31 cellular contexts compared by ENCODE assay signal in genomic region chr13:38895075-38895474, GRCh38.
DNase-seq lines count a peak whose midpoint lies in the region; ATAC-seq and TF ChIP-seq lines count a peak whose summit lies in the region.
"Had no signal": no experiment of that assay in that cellular context is flagged by ENCODE, and none has a peak within 500 bp of the region (broad histone marks: within the 10 kb centered on the region; RNA-seq: fewer than 3 reads in every experiment).

No MANE protein-coding gene starts in this region.

- ATAC-seq in psoas muscle, result peak in 3 of 4 donors; percentile 40 to 67 (median 45)
- no peak for ATAC-seq in HG02588 (IDR thresholded peaks at IDR 0.05; ENCODE audit: unreplicated experiment)
- ATAC-seq: A549; CD8-positive, alpha-beta T cell had no signal

- H3K36me3 ChIP-seq in psoas muscle (ENCODE audit: insufficient read depth in 1 of 2, low read depth in 1 of 2), result no peaks in the 10 kb centered on the region
- H3K36me3 ChIP-seq: BE2C; BLaER1; BLaER1 treated with 17β-estradiol and CSF1 and Interleukin-3, amounts not matched to agents 10 nM and 100 nM had no signal

- peak overlapping the region in 2 of 3 experiments; percentile 34 to 64 for H3K27ac Mint-ChIP-seq in nephron
- H3K27ac Mint-ChIP-seq: B cell; CD14-positive monocyte; CD4-positive, alpha-beta memory T cell; CD4-positive, alpha-beta T cell; CD4-positive, CD25-positive, alpha-beta regulatory T cell; CD8-positive, alpha-beta memory T cell; CD8-positive, alpha-beta T cell had no signal

- H3K9me3 Mint-ChIP-seq in nephron, result peaks cover 26% of the 10 kb centered on the region
- H3K9me3 Mint-ChIP-seq: CD4-positive, alpha-beta T cell; CD8-positive, alpha-beta memory T cell; CD8-positive, alpha-beta T cell had no signal

- peaks cover 6% of the 10 kb centered on the region for H3K4me1 Mint-ChIP-seq in nephron
- H3K4me1 Mint-ChIP-seq: B cell; CD14-positive monocyte; CD4-positive, alpha-beta memory T cell; CD4-positive, CD25-positive, alpha-beta regulatory T cell; CD8-positive, alpha-beta memory T cell had no signal

- H3K27me3 ChIP-seq in psoas muscle (ENCODE audit: insufficient read depth in 3 of 3, low read length in 2 of 3), result no peaks in the 10 kb centered on the region
- H3K27me3 ChIP-seq: BE2C; BLaER1; BLaER1 treated with 17β-estradiol and CSF1 and Interleukin-3, amounts not matched to agents 10 nM and 100 nM had no signal

- peaks cover 4% of the 10 kb centered on the region for H3K27me3 Mint-ChIP-seq in nephron (ENCODE audit: low read depth)

- H3K36me3 Mint-ChIP-seq in nephron (ENCODE audit: low read depth), result peaks cover 7% of the 10 kb centered on the region
- H3K36me3 Mint-ChIP-seq: CD14-positive monocyte; CD4-positive, alpha-beta memory T cell; CD4-positive, CD25-positive, alpha-beta regulatory T cell; CD8-positive, alpha-beta memory T cell; CD8-positive, alpha-beta T cell had no signal

- no peaks in the 10 kb centered on the region for H3K4me1 ChIP-seq in psoas muscle
- H3K4me1 ChIP-seq: A549; BE2C; BLaER1; BLaER1 treated with 17β-estradiol and CSF1 and Interleukin-3, amounts not matched to agents 10 nM and 100 nM had no signal

- 49 to 80% (median 59%) methylated on average over 1 of the region's 1 CpG for WGBS in psoas muscle, 3 donors

- DNase-seq in psoas muscle (no peak), NCI-H2107 treated with DMSO at 0.1 percent for 48 hours (lab: John Stamatoyannopoulos, UW; ENCODE audit: unreplicated experiment) (no peak)
- DNase-seq: 8988T; ACHN; AML-193; BE2C; C1 segment of cervical spinal cord; Caco-2; Calu3; CD4-positive, alpha-beta memory T cell; CD4-positive, alpha-beta T cell; CD4-positive, CD25-positive, alpha-beta regulatory T cell; CD8-positive, alpha-beta memory T cell; CD8-positive, alpha-beta T cell; COR-L47; DMS 273 treated with DMSO at 0.1 percent for 48 hours; DMS153; DMS53; DMS79; DMS79 treated with DMSO at 0.1 percent for 48 hours; DND-41; EL had no signal

- no peak overlapping the region for H3K4me3 ChIP-seq in psoas muscle
- H3K4me3 ChIP-seq: A549; BLaER1; BLaER1 treated with 17β-estradiol and CSF1 and Interleukin-3, amounts not matched to agents 10 nM and 100 nM had no signal

- H3K4me3 Mint-ChIP-seq in nephron, result no peak overlapping the region
- H3K4me3 Mint-ChIP-seq: B cell; CD14-positive monocyte; CD4-positive, alpha-beta memory T cell; CD4-positive, alpha-beta T cell; CD4-positive, CD25-positive, alpha-beta regulatory T cell; CD8-positive, alpha-beta memory T cell; CD8-positive, alpha-beta T cell had no signal

- H3K9me3 ChIP-seq in psoas muscle, result no peaks in the 10 kb centered on the region
- H3K9me3 ChIP-seq: A549; BE2C; BLaER1; BLaER1 treated with 17β-estradiol and CSF1 and Interleukin-3, amounts not matched to agents 10 nM and 100 nM; Caco-2 had no signal

- TF ChIP-seq CTCF in nephron (IDR thresholded peaks at IDR 0.05; ENCODE audit: unreplicated experiment in 3 of 3), result no peak
- TF ChIP-seq CTCF in psoas muscle (IDR thresholded peaks at IDR 0.05), result no peak

- intact Hi-C loops in psoas muscle (cut with DNase I), result no loop called here

- H3K27ac ChIP-seq in psoas muscle, result no peak overlapping the region
- H3K27ac ChIP-seq: 22Rv1; A549; BLaER1; BLaER1 treated with 17β-estradiol and CSF1 and Interleukin-3, amounts not matched to agents 10 nM and 100 nM; C4-2B had no signal
